16 cellular contexts compared by ENCODE assay signal in genomic region chr6:48560408-48560807, GRCh38.
DNase-seq lines count a peak whose midpoint lies in the region; ATAC-seq and TF ChIP-seq lines count a peak whose summit lies in the region.
"Had no signal": no experiment of that assay in that cellular context is flagged by ENCODE, and none has a peak within 500 bp of the region (broad histone marks: within the 10 kb centered on the region; RNA-seq: fewer than 3 reads in every experiment).

No MANE protein-coding gene starts in this region.

- H4K20me1 ChIP-seq in hepatocyte (ENCODE audit: insufficient read depth, poor library complexity, severe bottlenecking), result no peaks in the 10 kb centered on the region

- H3K27ac Mint-ChIP-seq in activated naive CD8-positive, alpha-beta T cell treated with anti-CD3 and anti-CD28 coated beads for 36 hours, result no peak overlapping the region
- H3K27ac Mint-ChIP-seq: activated T-helper 17 cell treated with anti-CD3 and anti-CD28 coated beads, Interleukin-2, amount 50 U/mL, for 72 hours; memory B cell had no signal

- no peaks in the 10 kb centered on the region for H3K9me3 ChIP-seq in hepatocyte (ENCODE audit: low read depth)
- H3K9me3 ChIP-seq in upper lobe of right lung, result no peaks in the 10 kb centered on the region
- H3K9me3 ChIP-seq: Peyer's patch, thoracic aorta had no signal

- H3K4me3 ChIP-seq in astrocyte of the cerebellum (ENCODE audit: low read depth, low read length) (no peak overlapping the region), hepatocyte (no peak overlapping the region), upper lobe of right lung (no peak overlapping the region)
- H3K4me3 ChIP-seq: cardiac muscle cell, Peyer's patch, thoracic aorta had no signal

- H3K4me2 ChIP-seq in hepatocyte, result no peak overlapping the region

- H3K4me1 ChIP-seq in hepatocyte (ENCODE audit: insufficient read depth), result no peaks in the 10 kb centered on the region
- H3K4me1 ChIP-seq in upper lobe of right lung, result no peaks in the 10 kb centered on the region
- H3K4me1 ChIP-seq: Peyer's patch had no signal

- DNase-seq in ACHN (peak; percentile 48), HT-29 (ENCODE audit: low spot score) (peak; percentile 14), astrocyte of the cerebellum (ENCODE audit: low read depth) (peak; percentile 11), hepatocyte (ENCODE audit: low spot score) (peak; percentile 16), MV-4-11 (lab: John Stamatoyannopoulos, UW) (no peak), upper lobe of right lung (no peak)
- no peak for DNase-seq in effector CD4-positive, alpha-beta T cell
- no peak for DNase-seq in activated naive CD8-positive, alpha-beta T cell treated with anti-CD3 and anti-CD28 coated beads for 36 hours
- DNase-seq: activated CD4-positive, alpha-beta T cell treated with anti-CD3 and anti-CD28 coated beads, Interleukin-2, amount 50 U/mL, for 48 hours; KG1; NCI-H524 treated with DMSO at 0.1 percent for 48 hours; Peyer's patch had no signal

- 63% methylated on average over 3 of the region's 3 CpGs for WGBS in hepatocyte (ENCODE audit: low lambda C conversion rate, missing lambda C conversion rate)

- no peaks in the 10 kb centered on the region for H3K9me2 ChIP-seq in hepatocyte (replicated peaks; ENCODE audit: insufficient read depth)

- no peak for ATAC-seq in upper lobe of right lung
- ATAC-seq: activated T-helper 17 cell treated with anti-CD3 and anti-CD28 coated beads, Interleukin-2, amount 50 U/mL, for 72 hours had no signal

- TF ChIP-seq CTCF in astrocyte of the cerebellum (IDR thresholded peaks at IDR 0.05; ENCODE audit: low read depth, low read length, missing control alignments), result no peak
- no peak for TF ChIP-seq CTCF in hepatocyte (IDR thresholded peaks at IDR 0.05; ENCODE audit: poor library complexity)
- no peak for TF ChIP-seq CTCF in upper lobe of right lung (IDR thresholded peaks at IDR 0.05)

- H3K27me3 Mint-ChIP-seq in activated naive CD8-positive, alpha-beta T cell treated with anti-CD3 and anti-CD28 coated beads for 36 hours, result no peaks in the 10 kb centered on the region
- H3K27me3 Mint-ChIP-seq: activated T-helper 17 cell treated with anti-CD3 and anti-CD28 coated beads, Interleukin-2, amount 50 U/mL, for 72 hours; memory B cell had no signal

- H3K4me1 Mint-ChIP-seq in activated naive CD8-positive, alpha-beta T cell treated with anti-CD3 and anti-CD28 coated beads for 36 hours, result no peaks in the 10 kb centered on the region
- H3K4me1 Mint-ChIP-seq: activated T-helper 17 cell treated with anti-CD3 and anti-CD28 coated beads, Interleukin-2, amount 50 U/mL, for 72 hours; memory B cell had no signal

- H3K4me3 Mint-ChIP-seq in activated naive CD8-positive, alpha-beta T cell treated with anti-CD3 and anti-CD28 coated beads for 36 hours, result no peak overlapping the region
- H3K4me3 Mint-ChIP-seq: activated T-helper 17 cell treated with anti-CD3 and anti-CD28 coated beads, Interleukin-2, amount 50 U/mL, for 72 hours; memory B cell had no signal

- intact Hi-C loops in upper lobe of right lung (cut with DNase I), result no loop called here

- no peaks in the 10 kb centered on the region for H3K79me2 ChIP-seq in hepatocyte

- H3K9me3 Mint-ChIP-seq in activated naive CD8-positive, alpha-beta T cell treated with anti-CD3 and anti-CD28 coated beads for 36 hours, result no peaks in the 10 kb centered on the region

- in situ Hi-C loops in ACHN (cut with HindIII; ENCODE audit: low pct_ligation_motif_present, low pct_unique_long_range_greater_than_20kb, low sequenced_read_pairs), result no loop called here
- in situ Hi-C loops in astrocyte of the cerebellum (cut with HindIII; ENCODE audit: low sequenced_read_pairs), result no loop called here

- no peaks in the 10 kb centered on the region for H3K27me3 ChIP-seq in hepatocyte
- no peaks in the 10 kb centered on the region for H3K27me3 ChIP-seq in upper lobe of right lung
- H3K27me3 ChIP-seq: cardiac muscle cell, Peyer's patch had no signal

- no peak overlapping the region for H2AFZ ChIP-seq in hepatocyte

- H3K36me3 ChIP-seq in hepatocyte (replicated peaks; ENCODE audit: insufficient read depth, low read depth) (no peaks in the 10 kb centered on the region), upper lobe of right lung (no peaks in the 10 kb centered on the region)
- H3K36me3 ChIP-seq: cardiac muscle cell, Peyer's patch, thoracic aorta had no signal

- no peaks in the 10 kb centered on the region for H3K36me3 Mint-ChIP-seq in activated naive CD8-positive, alpha-beta T cell treated with anti-CD3 and anti-CD28 coated beads for 36 hours
- H3K36me3 Mint-ChIP-seq: memory B cell had no signal

- H3K27ac ChIP-seq in hepatocyte (no peak overlapping the region), upper lobe of right lung (no peak overlapping the region)
- H3K27ac ChIP-seq: cardiac muscle cell, Peyer's patch, thoracic aorta had no signal

Comparison
In these comparisons a context has a peak if more than half of its experiments do, and no peak if none do; other contexts are left out.
1. DNase-seq: peak in ACHN (single experiment), HT-29 (single experiment), astrocyte of the cerebellum (single experiment) and hepatocyte (single experiment); none in effector CD4-positive, alpha-beta T cell (single experiment), activated naive CD8-positive, alpha-beta T cell treated with anti-CD3 and anti-CD28 coated beads for 36 hours (single experiment), MV-4-11 (single experiment) and upper lobe of right lung (single experiment).